11 cellular contexts compared by ENCODE assay signal in genomic region chr17:40909755-40910154, GRCh38. TPM values are rescaled to one million over a fixed set of nuclear protein-coding genes. Genes with fewer than 3 reads are reported as not detected.
DNase-seq lines count a peak whose midpoint lies in the region; ATAC-seq and TF ChIP-seq lines count a peak whose summit lies in the region.
"Had no signal": no experiment of that assay in that cellular context is flagged by ENCODE, and none has a peak within 500 bp of the region (broad histone marks: within the 10 kb centered on the region; RNA-seq: fewer than 3 reads in every experiment).

No MANE protein-coding gene starts in this region.

- CTCF ChIA-PET in PC-3 (lab: Charles Lee) = interaction anchor here (0.6 to 1.2 kb wide), 4 partner anchors 413 to 639 kb away, joined by 3 to 10 read pairs (median 4); no protein-coding TSS in a partner anchor

- H3K36me3 ChIP-seq in PC-3 (ENCODE audit: low read depth, low read length) = no peaks in the 10 kb centered on the region
- H3K36me3 ChIP-seq in esophagus squamous epithelium = no peaks in the 10 kb centered on the region
- H3K36me3 ChIP-seq: neural progenitor cell, upper lobe of left lung had no signal

- DNase-seq in ELR (ENCODE audit: low read depth) (peak; percentile 82), PC-3 (peak; percentile 71), esophagus squamous epithelium (lab: John Stamatoyannopoulos, UW) (no peak), sciatic nerve (ENCODE audit: low spot score) (no peak)
- DNase-seq in natural killer cell treated with Interleukin-12 subunit alpha and Interleukin-12 subunit beta and Interleukin-15 and Interleukin-18, amount 100 ng/mL, for 72 hours (ENCODE audit: low spot score) = no peak

- ATAC-seq in PC-3 = peak; percentile 70
- peak; percentile 54 for ATAC-seq in sciatic nerve
- ATAC-seq in HG03196 (IDR thresholded peaks at IDR 0.05; ENCODE audit: unreplicated experiment) = no peak
- ATAC-seq in HG03139 (IDR thresholded peaks at IDR 0.05; ENCODE audit: unreplicated experiment) = no peak
- ATAC-seq in natural killer cell treated with Interleukin-12 subunit alpha and Interleukin-12 subunit beta and Interleukin-15 and Interleukin-18, amount 100 ng/mL, for 72 hours = no peak
- ATAC-seq in GM19328 (IDR thresholded peaks at IDR 0.05; ENCODE audit: unreplicated experiment) = no peak

- H3K9me2 ChIP-seq in PC-3 (replicated peaks; ENCODE audit: low read length) = no peaks in the 10 kb centered on the region

- H3K4me3 Mint-ChIP-seq in natural killer cell treated with Interleukin-12 subunit alpha and Interleukin-12 subunit beta and Interleukin-15 and Interleukin-18, amount 100 ng/mL, for 72 hours = no peak overlapping the region
- H3K4me3 Mint-ChIP-seq: neural progenitor cell had no signal

- H3K79me2 ChIP-seq in PC-3 (ENCODE audit: low read length) = no peaks in the 10 kb centered on the region

- TSS peak; percentile 72 for BruUV-seq in PC-3 (replicated peaks; lab: Mats Ljungman, UMichigan)

- H3K4me1 Mint-ChIP-seq in natural killer cell treated with Interleukin-12 subunit alpha and Interleukin-12 subunit beta and Interleukin-15 and Interleukin-18, amount 100 ng/mL, for 72 hours (ENCODE audit: low read depth in 2 of 2) = no peaks in the 10 kb centered on the region

- POLR2A ChIA-PET in PC-3 (lab: Charles Lee; ENCODE audit: unreplicated experiment) = interaction anchor here (0.6 to 1.1 kb wide), 2 partner anchors 47 to 809 kb away, joined by 4 to 5 read pairs; partner anchors contain the start of gene NR1D1

- H3K27ac Mint-ChIP-seq in natural killer cell treated with Interleukin-12 subunit alpha and Interleukin-12 subunit beta and Interleukin-15 and Interleukin-18, amount 100 ng/mL, for 72 hours = no peak overlapping the region
- H3K27ac Mint-ChIP-seq: neural progenitor cell had no signal

- H3K27ac ChIP-seq in PC-3 (ENCODE audit: low read length) (peak overlapping the region; percentile 98), esophagus squamous epithelium (peak overlapping the region; percentile 60 to 86 (median 77))
- H3K27ac ChIP-seq: neural progenitor cell had no signal

- H3K27me3 ChIP-seq in PC-3 (ENCODE audit: low read length) (no peaks in the 10 kb centered on the region), esophagus squamous epithelium (peaks cover 0 to 15% (median 0%) of the 10 kb centered on the region in 4 donors)
- H3K27me3 ChIP-seq: neural progenitor cell, upper lobe of left lung had no signal

- no peak overlapping the region for H2AFZ ChIP-seq in PC-3 (ENCODE audit: low read length)

- H3K4me2 ChIP-seq in PC-3 (ENCODE audit: low read length) = peak overlapping the region; percentile 79

- H3F3A ChIP-seq in PC-3 (ENCODE audit: low read length, unreplicated experiment) = no peaks in the 10 kb centered on the region

- H4K20me1 ChIP-seq in PC-3 (ENCODE audit: low read length) = no peaks in the 10 kb centered on the region

- 11 to 26% methylated on average over 4 of the region's 4 CpGs for WGBS in esophagus squamous epithelium, 2 donors

- peaks cover 67% of the 10 kb centered on the region for H3K4me1 ChIP-seq in PC-3 (ENCODE audit: insufficient read depth, low read length)
- peaks cover 8 to 44% (median 15%) of the 10 kb centered on the region in 3 donors for H3K4me1 ChIP-seq in esophagus squamous epithelium

- intact Hi-C loops in PC-3 (cut with micrococcal nuclease) (loop anchor here (1.0 to 10.0 kb wide), 9 partner anchors 52 to 640 kb away; partner anchors contain the start of gene KRTAP3-1), esophagus squamous epithelium (cut with DNase I) (loop anchor here (5.0 to 10.0 kb wide), 3 partner anchors 413 to 738 kb away; no protein-coding TSS in a partner anchor), sciatic nerve (cut with DNase I) (loop anchor here (5.0 to 10.0 kb wide), 2 partner anchors 105 to 753 kb away; no protein-coding TSS in a partner anchor)

- H3K9me3 ChIP-seq in PC-3 (ENCODE audit: low read length) (no peaks in the 10 kb centered on the region), esophagus squamous epithelium (no peaks in the 10 kb centered on the region)
- H3K9me3 ChIP-seq: upper lobe of left lung had no signal

- H3K9ac ChIP-seq in PC-3 (ENCODE audit: low read length) = peak overlapping the region; percentile 79
- H3K9ac ChIP-seq: neural progenitor cell had no signal

- TF ChIP-seq CTCF in PC-3 (conservative IDR thresholded peaks at IDR 0.05; ENCODE audit: low read depth, low read length) (no peak), esophagus squamous epithelium (IDR thresholded peaks at IDR 0.05) (no peak)

- H3K27me3 Mint-ChIP-seq in natural killer cell treated with Interleukin-12 subunit alpha and Interleukin-12 subunit beta and Interleukin-15 and Interleukin-18, amount 100 ng/mL, for 72 hours = peaks cover 37 to 40% of the 10 kb centered on the region in 2 donors

- peak overlapping the region; percentile 39; the same call in 1 of the 2 replicates for H3K4me3 ChIP-seq in PC-3 (ENCODE audit: low read length)
- H3K4me3 ChIP-seq in esophagus squamous epithelium = peak overlapping the region in 1 of 4 donors; percentile 29
- H3K4me3 ChIP-seq: neural progenitor cell, upper lobe of left lung had no signal

- no peak for TF ChIP-seq POLR2A in esophagus squamous epithelium (IDR thresholded peaks at IDR 0.05)

- no peaks in the 10 kb centered on the region for H3K9me3 Mint-ChIP-seq in natural killer cell treated with Interleukin-12 subunit alpha and Interleukin-12 subunit beta and Interleukin-15 and Interleukin-18, amount 100 ng/mL, for 72 hours
- H3K9me3 Mint-ChIP-seq: neural progenitor cell had no signal

- H3K36me3 Mint-ChIP-seq in natural killer cell treated with Interleukin-12 subunit alpha and Interleukin-12 subunit beta and Interleukin-15 and Interleukin-18, amount 100 ng/mL, for 72 hours = no peaks in the 10 kb centered on the region
- H3K36me3 Mint-ChIP-seq: neural progenitor cell had no signal

RNA-seq across cellular contexts. Expression of gene KRT20, which starts 24.7 kb away (rescaled TPM):
- total RNA-seq in PC-3 (2014; rRNA removed) = 0.18 TPM in 1 of 2 replicates, not detected in the other
- total RNA-seq in esophagus squamous epithelium = not detected
- not detected for total RNA-seq in sciatic nerve
- total RNA-seq in natural killer cell treated with Interleukin-12 subunit alpha and Interleukin-12 subunit beta and Interleukin-15 and Interleukin-18, amount 100 ng/mL, for 72 hours = not detected

RNA-seq across cellular contexts. Expression of gene KRT23, which starts 27.7 kb away (rescaled TPM):
- total RNA-seq in PC-3 (2014; rRNA removed) = not detected in 2 replicates
- 10 to 100 TPM in 1 of 4 donors, 1 to 10 TPM in 2, under 1 TPM in 1; 0.38 to 19.6 (median 4.9) TPM for total RNA-seq in esophagus squamous epithelium
- total RNA-seq in sciatic nerve = 0.53 TPM
- not detected for total RNA-seq in natural killer cell treated with Interleukin-12 subunit alpha and Interleukin-12 subunit beta and Interleukin-15 and Interleukin-18, amount 100 ng/mL, for 72 hours

RNA-seq across cellular contexts. Expression of gene KRT12, which starts 42.7 kb away (rescaled TPM):
- total RNA-seq in PC-3 (2014; rRNA removed) = not detected in 2 replicates
- not detected for total RNA-seq in esophagus squamous epithelium
- not detected for total RNA-seq in sciatic nerve
- not detected for total RNA-seq in natural killer cell treated with Interleukin-12 subunit alpha and Interleukin-12 subunit beta and Interleukin-15 and Interleukin-18, amount 100 ng/mL, for 72 hours
- total RNA-seq: upper lobe of left lung had no signal

RNA-seq across cellular contexts. Expression of gene KRT39, which starts 57.0 kb away (rescaled TPM):
- not detected in 2 replicates for total RNA-seq in PC-3 (2014; rRNA removed)
- total RNA-seq in esophagus squamous epithelium = not detected
- total RNA-seq in sciatic nerve = not detected
- total RNA-seq in natural killer cell treated with Interleukin-12 subunit alpha and Interleukin-12 subunit beta and Interleukin-15 and Interleukin-18, amount 100 ng/mL, for 72 hours = not detected
- total RNA-seq: HT-29, upper lobe of left lung had no signal

Comparison
In these comparisons a context has a peak if more than half of its experiments do, and no peak if none do; other contexts are left out.
1. DNase-seq: peak in ELR (single experiment) and PC-3 (single experiment); none in esophagus squamous epithelium (single experiment), sciatic nerve (single experiment) and natural killer cell treated with Interleukin-12 subunit alpha and Interleukin-12 subunit beta and Interleukin-15 and Interleukin-18, amount 100 ng/mL, for 72 hours (single experiment).
2. ATAC-seq: peak in PC-3 (single experiment) and sciatic nerve (single experiment); none in HG03196 (single experiment), HG03139 (single experiment), natural killer cell treated with Interleukin-12 subunit alpha and Interleukin-12 subunit beta and Interleukin-15 and Interleukin-18, amount 100 ng/mL, for 72 hours (0 of 2) and GM19328 (single experiment).